Comparison of ENCODE assay signal across 23 cellular contexts in the genomic region with DNA sequence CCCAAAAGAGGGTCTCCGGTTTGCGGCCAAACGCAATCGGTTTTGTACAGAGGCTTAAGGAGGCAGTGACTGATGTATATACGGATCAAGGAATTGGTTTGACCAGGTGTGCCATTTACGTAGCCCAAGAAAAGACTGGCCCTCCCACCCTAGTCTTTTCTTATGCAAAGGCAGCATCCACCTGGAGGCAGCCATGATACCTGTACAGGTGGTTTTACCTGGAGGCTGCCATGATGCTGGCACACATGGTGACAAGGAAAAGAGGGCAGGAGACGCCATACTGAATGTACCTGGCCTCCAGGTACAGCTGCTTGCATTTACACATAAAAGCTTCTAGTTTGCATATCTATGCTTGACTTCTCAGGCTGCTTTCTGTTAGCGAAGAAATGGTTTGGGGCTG.
"Had no signal": no experiment of that assay in that cellular context is flagged by ENCODE, and none has a peak within 500 bp of the region (broad histone marks: within the 10 kb centered on the region; RNA-seq: fewer than 3 reads in every experiment).

No MANE protein-coding gene starts in this region.

- H3K4me1 ChIP-seq: left lung, parathyroid adenoma, right lobe of liver, tibial nerve, upper lobe of left lung had no signal

- H3K4me3 ChIP-seq: dorsolateral prefrontal cortex, heart left ventricle, hepatocyte, left lung, mucosa of descending colon, right lobe of liver, thoracic aorta, tibial nerve, upper lobe of left lung had no signal

- H3K36me3 ChIP-seq: heart left ventricle, left lung, right lobe of liver, thoracic aorta, tibial nerve, upper lobe of left lung had no signal

- H3K27ac ChIP-seq: dorsolateral prefrontal cortex, heart left ventricle, hepatocyte, left lung, parathyroid adenoma, right lobe of liver, thoracic aorta, tibial nerve, upper lobe of left lung had no signal

- ATAC-seq: heart left ventricle; left cardiac atrium; left lung; mucosa of descending colon; natural killer cell treated with Interleukin-12 subunit alpha and Interleukin-12 subunit beta and Interleukin-15 and Interleukin-18, amount 100 ng/mL, for 72 hours; right lobe of liver; stimulated activated naive B cell treated with anti-CD40 and anti-IgM and Interleukin-4, amounts not matched to agents 10 μg/mL and 1 μg/mL and 100 μg/mL, for 72 hours had no signal

- H3K9ac ChIP-seq: parathyroid adenoma had no signal

- H3K4me3 Mint-ChIP-seq: mesothelial cell of epicardium; naive B cell; natural killer cell treated with Interleukin-12 subunit alpha and Interleukin-12 subunit beta and Interleukin-15 and Interleukin-18, amount 100 ng/mL, for 72 hours; neural crest cell; stimulated activated naive B cell treated with anti-CD40 and anti-IgM and Interleukin-4, amounts not matched to agents 10 μg/mL and 1 μg/mL and 100 μg/mL, for 72 hours; stimulated activated naive CD8-positive, alpha-beta T cell treated with anti-CD3 and anti-CD28 coated beads, Interleukin-15, Interleukin-2, amounts not matched to agents 100 ng/mL and 50 ng/mL, for 24 hours had no signal

- H2AFZ ChIP-seq: hepatocyte, parathyroid adenoma had no signal

- H3K36me3 Mint-ChIP-seq: mesothelial cell of epicardium; naive B cell; natural killer cell treated with Interleukin-12 subunit alpha and Interleukin-12 subunit beta and Interleukin-15 and Interleukin-18, amount 100 ng/mL, for 72 hours; stimulated activated naive B cell treated with anti-CD40 and anti-IgM and Interleukin-4, amounts not matched to agents 10 μg/mL and 1 μg/mL and 100 μg/mL, for 72 hours had no signal

- H3K4me2 ChIP-seq: hepatocyte had no signal

- H3K9me3 Mint-ChIP-seq: mesothelial cell of epicardium had no signal

- H3K4me1 Mint-ChIP-seq: naive B cell; neural crest cell; stimulated activated naive B cell treated with anti-CD40 and anti-IgM and Interleukin-4, amounts not matched to agents 10 μg/mL and 1 μg/mL and 100 μg/mL, for 72 hours had no signal

- H3K27me3 ChIP-seq: dorsolateral prefrontal cortex, heart left ventricle, hepatocyte, left lung, right lobe of liver, tibial nerve, upper lobe of left lung had no signal

- DNase-seq: dorsolateral prefrontal cortex; effector CD4-positive, alpha-beta T cell; heart left ventricle; left cardiac atrium; left lung; mesenchymal stem cell; mucosa of descending colon; naive B cell; small intestine; stimulated activated CD4-positive, alpha-beta T cell treated with anti-CD3 and anti-CD28 coated beads, Interleukin-15, amount 100 ng/mL, for 24 hours; stimulated activated CD4-positive, alpha-beta T cell treated with anti-CD3 and anti-CD28 coated beads, Interleukin-2, amount 100 ng/mL, for 48 hours; stimulated activated naive B cell treated with anti-CD40 and anti-IgM and Interleukin-4, amounts not matched to agents 10 μg/mL and 1 μg/mL and 100 μg/mL, for 72 hours; upper lobe of left lung had no signal

- H3K27me3 Mint-ChIP-seq: naive B cell; natural killer cell treated with Interleukin-12 subunit alpha and Interleukin-12 subunit beta and Interleukin-15 and Interleukin-18, amount 100 ng/mL, for 72 hours; progenitor cell of endocrine pancreas; stimulated activated naive B cell treated with anti-CD40 and anti-IgM and Interleukin-4, amounts not matched to agents 10 μg/mL and 1 μg/mL and 100 μg/mL, for 72 hours; stimulated activated naive CD8-positive, alpha-beta T cell treated with anti-CD3 and anti-CD28 coated beads, Interleukin-15, Interleukin-2, amounts not matched to agents 100 ng/mL and 50 ng/mL, for 24 hours had no signal

- H3K27ac Mint-ChIP-seq: mesothelial cell of epicardium; naive B cell; natural killer cell treated with Interleukin-12 subunit alpha and Interleukin-12 subunit beta and Interleukin-15 and Interleukin-18, amount 100 ng/mL, for 72 hours; progenitor cell of endocrine pancreas; stimulated activated naive B cell treated with anti-CD40 and anti-IgM and Interleukin-4, amounts not matched to agents 10 μg/mL and 1 μg/mL and 100 μg/mL, for 72 hours; stimulated activated naive CD8-positive, alpha-beta T cell treated with anti-CD3 and anti-CD28 coated beads, Interleukin-15, Interleukin-2, amounts not matched to agents 100 ng/mL and 50 ng/mL, for 24 hours had no signal

- H3K79me2 ChIP-seq: hepatocyte, parathyroid adenoma had no signal

- H3K9me3 ChIP-seq: heart left ventricle, left lung, right lobe of liver, thoracic aorta, tibial nerve, upper lobe of left lung had no signal
